13 cellular contexts compared by ENCODE assay signal in the genomic region with DNA sequence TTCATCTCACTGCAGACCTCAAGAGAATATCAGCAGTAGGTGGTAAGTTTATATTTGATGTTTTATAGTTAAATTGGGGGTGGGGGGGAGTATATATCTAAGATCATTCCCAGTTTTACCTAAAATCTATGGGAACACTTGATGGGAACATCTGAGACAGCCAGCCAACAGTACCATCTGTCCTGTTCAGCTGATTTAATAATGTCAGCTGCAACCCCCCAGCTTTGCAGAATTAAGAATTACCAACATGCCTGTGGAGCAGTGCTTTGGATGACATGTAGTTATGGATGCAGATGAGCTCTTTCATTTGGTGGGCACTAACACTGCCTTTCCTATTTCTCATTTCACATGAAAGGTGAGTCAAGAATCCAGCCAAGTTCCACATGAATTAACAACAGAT.
DNase-seq lines count a peak whose midpoint lies in the region; ATAC-seq and TF ChIP-seq lines count a peak whose summit lies in the region.
"Had no signal": no experiment of that assay in that cellular context is flagged by ENCODE, and none has a peak within 500 bp of the region (broad histone marks: within the 10 kb centered on the region; RNA-seq: fewer than 3 reads in every experiment).

No MANE protein-coding gene starts in this region.

- H3K4me1 Mint-ChIP-seq in MCF 10A (ENCODE audit: insufficient read depth, unreplicated experiment) (no peaks in the 10 kb centered on the region), T-cell (no peaks in the 10 kb centered on the region), type B pancreatic cell (ENCODE audit: unreplicated experiment) (no peaks in the 10 kb centered on the region)
- H3K4me1 Mint-ChIP-seq: CD14-positive monocyte had no signal

- intact Hi-C loops in MCF 10A (cut with micrococcal nuclease) (no loop called here), mammary epithelial cell (cut with micrococcal nuclease) (loop anchor here (5.0 kb wide), 1 partner anchor 41 kb away; no protein-coding TSS in a partner anchor)

- no peaks in the 10 kb centered on the region for H3K27me3 Mint-ChIP-seq in MCF 10A (ENCODE audit: insufficient read depth, unreplicated experiment)
- no peaks in the 10 kb centered on the region for H3K27me3 Mint-ChIP-seq in T-cell
- no peaks in the 10 kb centered on the region for H3K27me3 Mint-ChIP-seq in type B pancreatic cell
- H3K27me3 Mint-ChIP-seq: CD8-positive, alpha-beta memory T cell had no signal

- H3K9me3 Mint-ChIP-seq in MCF 10A (ENCODE audit: unreplicated experiment) (no peaks in the 10 kb centered on the region), T-cell (no peaks in the 10 kb centered on the region), type B pancreatic cell (no peaks in the 10 kb centered on the region)
- H3K9me3 Mint-ChIP-seq: CD8-positive, alpha-beta memory T cell had no signal

- H3K27ac Mint-ChIP-seq in MCF 10A (ENCODE audit: low read depth, unreplicated experiment): peak overlapping the region; percentile 69
- H3K27ac Mint-ChIP-seq in T-cell: no peak overlapping the region
- H3K27ac Mint-ChIP-seq in type B pancreatic cell: no peak overlapping the region
- H3K27ac Mint-ChIP-seq: CD8-positive, alpha-beta memory T cell had no signal

- no TSS peak for BruUV-seq in MCF 10A (replicated peaks; lab: Mats Ljungman, UMichigan)
- BruUV-seq in mammary epithelial cell (replicated peaks; lab: Mats Ljungman, UMichigan): no TSS peak

- CTCF ChIA-PET in MCF 10A (lab: Yijun Ruan, JAX): interaction anchor here (0.7 kb wide), 1 partner anchor 727 kb away, joined by 3 read pairs; no protein-coding TSS in a partner anchor
- CTCF ChIA-PET in mammary epithelial cell (lab: Charles Lee; ENCODE audit: low non-redundant PET): no interaction called here
- CTCF ChIA-PET in T-cell (lab: Charles Lee): no interaction called here

- H3K9ac ChIP-seq in mammary epithelial cell (ENCODE audit: insufficient read depth, low read length): no peak overlapping the region

- DNase-seq in MCF 10A (ENCODE audit: unreplicated experiment) (no peak), mammary epithelial cell (no peak), G401 (ENCODE audit: low spot score) (peak; percentile 65), fibroblast of mammary gland (ENCODE audit: low read depth) (peak; percentile 18), T-cell (no peak), brain microvascular endothelial cell (no peak), type B pancreatic cell (ENCODE audit: extremely low spot score, unreplicated experiment) (no peak)
- DNase-seq: Caco-2; CD8-positive, alpha-beta memory T cell; DND-41; GF-D8 had no signal

- H3K4me2 ChIP-seq in mammary epithelial cell (ENCODE audit: insufficient read depth, low read depth, low read length): no peak overlapping the region

- no peak overlapping the region for H3K27ac ChIP-seq in mammary epithelial cell (ENCODE audit: insufficient read depth, low read depth, low read length)
- no peak overlapping the region for H3K27ac ChIP-seq in brain microvascular endothelial cell

- peaks cover 69% of the 10 kb centered on the region for H3K36me3 ChIP-seq in mammary epithelial cell (ENCODE audit: insufficient read depth, low read length)
- H3K36me3 ChIP-seq in brain microvascular endothelial cell (replicated peaks): peaks cover 79% of the 10 kb centered on the region

- POLR2A ChIA-PET in MCF 10A (lab: Yijun Ruan, JAX) (interaction anchor here (0.9 kb wide), 1 partner anchor 24 kb away, joined by 3 read pairs; no protein-coding TSS in a partner anchor), T-cell (lab: Charles Lee) (no interaction called here)

- dilution Hi-C loops in mammary epithelial cell (cut with HindIII; ENCODE audit: low sequenced_read_pairs): no loop called here

- H3K4me3 ChIP-seq in mammary epithelial cell (replicated peaks in 1 of 3; ENCODE audit: insufficient read depth in 1 of 3, low read depth in 2 of 3, low read length in 3 of 3): no peak overlapping the region
- H3K4me3 ChIP-seq in fibroblast of mammary gland (ENCODE audit: control insufficient read depth, low read depth, low read length): no peak overlapping the region
- no peak overlapping the region for H3K4me3 ChIP-seq in brain microvascular endothelial cell (ENCODE audit: low read depth, low read length)
- H3K4me3 ChIP-seq: HAP-1 had no signal

- no peaks in the 10 kb centered on the region for H3K4me1 ChIP-seq in mammary epithelial cell (ENCODE audit: insufficient read depth, low read length)
- H3K4me1 ChIP-seq: Caco-2, HAP-1 had no signal

- H4K20me1 ChIP-seq in mammary epithelial cell (ENCODE audit: insufficient read depth, low read length): no peaks in the 10 kb centered on the region

- H3K27me3 ChIP-seq in mammary epithelial cell (ENCODE audit: insufficient read depth, low read length) (no peaks in the 10 kb centered on the region), brain microvascular endothelial cell (replicated peaks) (no peaks in the 10 kb centered on the region)

- TF ChIP-seq CTCF in MCF 10A (IDR thresholded peaks at IDR 0.05; ENCODE audit: unreplicated experiment) (no peak), mammary epithelial cell (conservative IDR thresholded peaks at IDR 0.05 in 1 of 2, IDR thresholded peaks at IDR 0.05 in 1 of 2; ENCODE audit: extremely low read depth in 1 of 2, insufficient read depth in 1 of 2, low read depth in 1 of 2, low read length in 2 of 2) (no peak), fibroblast of mammary gland (conservative IDR thresholded peaks at IDR 0.05; ENCODE audit: control insufficient read depth, insufficient read depth, low read depth, low read length) (no peak), brain microvascular endothelial cell (IDR thresholded peaks at IDR 0.05; ENCODE audit: low read depth, low read length, missing control alignments) (no peak), type B pancreatic cell (conservative IDR thresholded peaks at IDR 0.05) (no peak)

- no peak for ATAC-seq in T-cell (replicated peaks in 1 of 4)

- H2AFZ ChIP-seq in mammary epithelial cell (ENCODE audit: low read depth, low read length): no peak overlapping the region

- H3K9me3 ChIP-seq in mammary epithelial cell (replicated peaks; ENCODE audit: insufficient read depth, low read length): no peaks in the 10 kb centered on the region
- H3K9me3 ChIP-seq: Caco-2, HAP-1 had no signal

- H3K4me3 Mint-ChIP-seq in MCF 10A (ENCODE audit: unreplicated experiment) (no peak overlapping the region), T-cell (no peak overlapping the region), type B pancreatic cell (no peak overlapping the region)
- H3K4me3 Mint-ChIP-seq: CD14-positive monocyte; CD8-positive, alpha-beta memory T cell had no signal

- H3K36me3 Mint-ChIP-seq in MCF 10A (ENCODE audit: insufficient read depth, unreplicated experiment) (peaks cover 98% of the 10 kb centered on the region), T-cell (peaks cover 78% of the 10 kb centered on the region), type B pancreatic cell (peaks cover 56% of the 10 kb centered on the region)

- H3K79me2 ChIP-seq in mammary epithelial cell (ENCODE audit: insufficient read depth, low read length): peaks cover 29% of the 10 kb centered on the region

- in situ Hi-C loops in mammary epithelial cell (cut with MboI; ENCODE audit: low sequenced_read_pairs in 2 of 2) (no loop called here), G401 (cut with HindIII; ENCODE audit: low sequenced_read_pairs) (no loop called here), brain microvascular endothelial cell (cut with HindIII; ENCODE audit: low pct_ligation_motif_present, low sequenced_read_pairs) (loop anchor here (25.0 kb wide), 1 partner anchor 111 kb away; the partner anchor contains the start of gene THUMPD3)

Comparison
In these comparisons a context has a peak if more than half of its experiments do, and no peak if none do; other contexts are left out.
1. DNase-seq: peak in G401 (single experiment) and fibroblast of mammary gland (single experiment); none in MCF 10A (single experiment), mammary epithelial cell (single experiment), T-cell (0 of 34), brain microvascular endothelial cell (single experiment) and type B pancreatic cell (single experiment).